In the genomic region with DNA sequence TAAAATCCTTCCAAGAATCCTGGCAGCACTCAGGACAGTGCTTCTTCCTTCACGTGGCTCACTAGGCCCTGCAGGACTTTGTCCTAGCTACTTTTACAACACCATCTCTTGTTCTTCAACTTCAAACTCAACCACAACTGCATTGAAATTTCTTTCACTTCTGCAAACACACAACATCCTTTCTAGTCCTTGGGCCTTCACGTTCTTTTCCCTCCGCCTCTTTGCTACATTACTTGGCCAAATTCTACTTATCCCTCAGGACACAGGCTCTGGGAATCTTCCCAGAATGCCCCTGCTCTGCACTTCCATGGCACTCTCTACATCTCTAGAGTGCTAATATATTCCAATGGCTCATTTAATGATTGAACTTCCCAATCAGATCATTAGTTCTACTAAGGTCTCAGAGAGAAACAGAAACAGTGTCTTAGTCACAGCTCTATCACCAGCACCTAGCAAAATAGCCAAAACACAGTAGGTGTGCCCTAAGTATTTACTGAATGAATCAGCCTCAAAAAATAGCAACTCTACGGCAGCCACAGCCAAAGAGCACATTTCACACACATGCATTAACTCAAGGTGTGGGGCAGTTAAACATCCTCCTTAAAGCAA, we compare ENCODE assay signal across 8 cellular contexts.
DNase-seq lines count a peak whose midpoint lies in the region; ATAC-seq and TF ChIP-seq lines count a peak whose summit lies in the region.

No MANE protein-coding gene starts in this region.

- H3K9me3 Mint-ChIP-seq in effector memory CD8-positive, alpha-beta T cell, result no peaks in the 10 kb centered on the region

- H3K27me3 Mint-ChIP-seq in effector memory CD8-positive, alpha-beta T cell, result no peaks in the 10 kb centered on the region

- peak; percentile 94 for ATAC-seq in GM18505 (IDR thresholded peaks at IDR 0.05; ENCODE audit: unreplicated experiment)
- peak; percentile 88 for ATAC-seq in GM21825 (IDR thresholded peaks at IDR 0.05; ENCODE audit: unreplicated experiment)
- ATAC-seq in effector memory CD8-positive, alpha-beta T cell (replicated peaks), result no peak

- peaks cover 7% of the 10 kb centered on the region for H3K36me3 Mint-ChIP-seq in effector memory CD8-positive, alpha-beta T cell (ENCODE audit: insufficient read depth)

- no peak overlapping the region for H3K4me3 Mint-ChIP-seq in effector memory CD8-positive, alpha-beta T cell

- H3K4me1 Mint-ChIP-seq in effector memory CD8-positive, alpha-beta T cell (ENCODE audit: low read depth in 2 of 2), result no peaks in the 10 kb centered on the region

- DNase-seq in LHCN-M2 (ENCODE audit: low read depth) (peak; percentile 26), kidney glomerular epithelial cell (lab: John Stamatoyannopoulos, UW) (peak; percentile 27), OCI-M1 (lab: John Stamatoyannopoulos, UW) (no peak), amygdala (lab: John Stamatoyannopoulos, UW) (no peak), inferior parietal cortex (ENCODE audit: extremely low spot score) (no peak)
- DNase-seq in effector memory CD8-positive, alpha-beta T cell, result no peak

- TF ChIP-seq POLR2A in GM18505 (IDR thresholded peaks at IDR 0.05; ENCODE audit: borderline replicate concordance, extremely low read depth, insufficient read depth, insufficient read length), result peak; percentile 8

- H3K27ac Mint-ChIP-seq in effector memory CD8-positive, alpha-beta T cell, result no peak overlapping the region

Comparison
In these comparisons a context has a peak if more than half of its experiments do, and no peak if none do; other contexts are left out.
1. DNase-seq: peak in LHCN-M2 (single experiment) and kidney glomerular epithelial cell (single experiment); none in OCI-M1 (single experiment), amygdala (0 of 56), inferior parietal cortex (single experiment) and effector memory CD8-positive, alpha-beta T cell (0 of 3).